Comparison of ENCODE assay signal across 1 cellular context in the genomic region with DNA sequence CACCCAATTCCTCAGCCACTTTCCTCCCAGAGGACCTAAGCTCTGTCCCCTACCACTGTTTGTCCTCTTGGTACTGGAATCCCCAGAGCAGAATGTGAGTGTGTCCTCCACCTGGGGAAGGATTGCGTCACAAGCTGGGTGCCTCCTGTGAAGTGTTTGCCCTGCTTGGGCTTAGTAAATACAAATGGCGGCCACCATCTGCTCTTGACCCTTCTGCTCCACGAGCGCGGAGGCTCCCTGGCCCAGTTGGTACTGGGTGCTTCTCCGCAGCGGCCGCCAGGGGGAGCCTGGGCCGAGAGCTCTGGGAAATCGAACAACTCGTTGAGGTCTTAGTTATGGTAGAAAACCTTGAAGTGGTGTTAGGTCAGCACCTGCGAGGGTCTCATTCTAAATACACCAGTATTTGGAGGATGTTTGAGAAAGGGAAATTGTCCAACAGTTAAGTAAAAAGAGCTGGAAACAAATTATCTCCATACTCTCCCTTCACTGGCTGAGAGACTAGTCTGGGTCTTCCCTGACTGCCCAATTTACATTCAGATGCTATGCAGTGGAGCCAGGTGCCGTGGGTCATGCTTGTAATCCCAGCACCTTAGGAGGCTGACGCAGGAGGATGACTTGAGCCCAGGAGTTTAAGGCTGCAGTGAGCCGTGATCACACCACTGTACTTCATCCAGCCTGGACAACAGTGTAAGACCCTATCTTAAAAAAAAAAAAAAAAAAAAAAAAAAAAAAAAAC.
TF ChIP-seq lines count a peak whose summit lies in the region.

No MANE protein-coding gene starts in this region.

TF ChIP-seq in HepG2, 621 proteins besides CTCF, POLR2A, EP300 and RAD21 (continued from another document and continues in another):
- TF ChIP-seq, protein P1, sequence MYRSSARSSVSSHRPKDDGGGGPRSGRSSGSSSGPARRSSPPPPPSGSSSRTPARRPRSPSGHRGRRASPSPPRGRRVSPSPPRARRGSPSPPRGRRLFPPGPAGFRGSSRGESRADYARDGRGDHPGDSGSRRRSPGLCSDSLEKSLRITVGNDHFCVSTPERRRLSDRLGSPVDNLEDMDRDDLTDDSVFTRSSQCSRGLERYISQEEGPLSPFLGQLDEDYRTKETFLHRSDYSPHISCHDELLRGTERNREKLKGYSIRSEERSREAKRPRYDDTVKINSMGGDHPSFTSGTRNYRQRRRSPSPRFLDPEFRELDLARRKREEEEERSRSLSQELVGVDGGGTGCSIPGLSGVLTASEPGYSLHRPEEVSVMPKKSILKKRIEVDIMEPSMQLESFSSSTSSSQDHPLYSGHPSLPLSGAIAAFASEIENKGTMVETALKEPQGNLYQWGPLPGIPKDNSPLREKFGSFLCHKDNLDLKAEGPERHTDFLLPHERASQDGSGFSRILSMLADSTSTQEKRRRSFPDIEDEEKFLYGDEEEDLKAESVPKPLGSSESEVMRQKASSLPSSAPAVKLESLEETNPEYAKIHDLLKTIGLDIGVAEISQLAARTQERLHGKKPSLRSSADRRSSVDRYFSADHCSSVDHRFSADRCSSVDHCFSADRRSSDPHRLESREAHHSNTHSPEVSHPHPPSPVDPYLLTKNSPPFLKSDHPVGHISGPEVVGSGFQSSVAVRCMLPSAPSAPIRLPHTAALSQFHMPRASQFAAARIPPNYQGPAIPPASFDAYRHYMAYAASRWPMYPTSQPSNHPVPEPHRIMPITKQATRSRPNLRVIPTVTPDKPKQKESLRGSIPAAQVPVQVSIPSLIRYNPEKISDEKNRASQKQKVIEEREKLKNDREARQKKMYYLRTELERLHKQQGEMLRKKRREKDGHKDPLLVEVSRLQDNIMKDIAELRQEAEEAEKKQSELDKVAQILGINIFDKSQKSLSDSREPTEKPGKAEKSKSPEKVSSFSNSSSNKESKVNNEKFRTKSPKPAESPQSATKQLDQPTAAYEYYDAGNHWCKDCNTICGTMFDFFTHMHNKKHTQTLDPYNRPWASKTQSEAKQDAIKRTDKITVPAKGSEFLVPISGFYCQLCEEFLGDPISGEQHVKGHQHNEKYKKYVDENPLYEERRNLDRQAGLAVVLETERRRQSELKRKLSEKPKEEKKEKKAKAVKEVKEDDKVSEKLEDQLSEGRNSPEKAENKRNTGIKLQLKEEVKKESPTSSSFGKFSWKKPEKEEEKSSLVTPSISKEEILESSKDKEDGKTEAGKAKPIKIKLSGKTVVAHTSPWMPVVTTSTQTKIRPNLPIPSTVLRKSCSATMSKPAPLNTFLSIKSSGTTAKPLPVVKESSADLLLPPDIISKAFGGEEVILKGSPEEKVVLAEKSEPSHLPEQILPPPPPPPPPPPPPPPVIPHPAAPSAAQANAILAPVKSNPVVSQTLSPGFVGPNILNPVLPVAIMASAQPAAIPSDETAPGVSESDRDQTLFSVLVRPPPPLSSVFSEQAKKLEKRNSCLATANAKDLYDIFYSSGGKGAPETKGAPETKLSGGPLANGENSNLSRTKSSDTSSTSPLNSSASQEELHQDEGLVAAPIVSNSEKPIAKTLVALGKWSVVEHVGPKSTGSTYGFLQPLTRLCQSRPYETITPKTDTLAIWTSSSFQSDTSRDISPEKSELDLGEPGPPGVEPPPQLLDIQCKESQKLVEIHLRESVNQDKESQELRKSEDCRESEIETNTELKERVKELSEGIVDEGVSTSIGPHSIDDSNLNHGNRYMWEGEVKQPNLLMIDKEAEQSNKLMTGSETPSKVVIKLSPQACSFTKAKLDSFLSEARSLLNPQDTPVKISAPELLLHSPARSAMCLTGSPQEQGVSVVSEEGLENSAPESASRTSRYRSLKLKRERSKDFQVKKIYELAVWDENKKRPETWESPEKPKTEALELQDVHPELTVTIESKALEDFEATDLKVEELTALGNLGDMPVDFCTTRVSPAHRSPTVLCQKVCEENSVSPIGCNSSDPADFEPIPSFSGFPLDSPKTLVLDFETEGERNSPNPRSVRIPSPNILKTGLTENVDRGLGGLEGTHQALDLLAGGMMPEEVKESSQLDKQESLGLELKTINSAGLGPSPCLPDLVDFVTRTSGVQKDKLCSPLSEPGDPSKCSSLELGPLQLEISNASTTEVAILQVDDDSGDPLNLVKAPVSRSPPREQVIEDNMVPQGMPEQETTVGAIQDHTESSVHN (CRISPR knock-in tag; IDR thresholded peaks at IDR 0.05) = peak; percentile 88; the same call in 1 of the 2 replicates
- TF ChIP-seq ZNF207 (IDR thresholded peaks at IDR 0.05; ENCODE audit: borderline replicate concordance) (no peak), ZNF136 (CRISPR knock-in tag; IDR thresholded peaks at IDR 0.05; ENCODE audit: low read depth) (0 out of 2 replicates have a peak, but pooled peaks have one; percentile 41), KLF6 (CRISPR knock-in tag; IDR thresholded peaks at IDR 0.05) (peak; percentile 29; the same call in 1 of the 2 replicates), CHD4 (IDR thresholded peaks at IDR 0.05; ENCODE audit: borderline replicate concordance, low read length) (no peak), DMAP1 (CRISPR knock-in tag; IDR thresholded peaks at IDR 0.05) (peak; percentile 71), ATF1 (CRISPR knock-in tag; IDR thresholded peaks at IDR 0.05) (no peak), RBM39 (IDR thresholded peaks at IDR 0.05; ENCODE audit: low read depth, low read length, poor library complexity, severe bottlenecking) (no peak), XRCC5 (optimal IDR thresholded peaks at IDR 0.05; ENCODE audit: low read length) (peak; percentile 94), CAMTA2 (CRISPR knock-in tag; IDR thresholded peaks at IDR 0.05; ENCODE audit: borderline replicate concordance) (no peak), ZNF776 (CRISPR knock-in tag; IDR thresholded peaks at IDR 0.05) (no peak), ZNF256 (CRISPR knock-in tag; conservative IDR thresholded peaks at IDR 0.05) (0 out of 2 replicates have a peak, but pooled peaks have one; percentile 69), ZNF629 (CRISPR knock-in tag; conservative IDR thresholded peaks at IDR 0.05) (peak; percentile 29; the same call in 1 of the 2 replicates), PCBP1 (IDR thresholded peaks at IDR 0.05; ENCODE audit: borderline replicate concordance, low read depth, low read length) (no peak), ZNF749 (CRISPR knock-in tag; IDR thresholded peaks at IDR 0.05; ENCODE audit: borderline replicate concordance) (peak; percentile 30; the same call in 1 of the 2 replicates), CREM (IDR thresholded peaks at IDR 0.05) (peak; percentile 74; the same call in 1 of the 2 replicates), CREM (CRISPR knock-in tag; IDR thresholded peaks at IDR 0.05) (no peak), PHF8 (CRISPR knock-in tag; IDR thresholded peaks at IDR 0.05) (peak; percentile 49; the same call in 1 of the 2 replicates), ZNF224 (CRISPR knock-in tag; IDR thresholded peaks at IDR 0.05) (no peak), CCDC6 (CRISPR knock-in tag; IDR thresholded peaks at IDR 0.05) (peak; percentile 81; the same call in 1 of the 2 replicates), ZNF329 (CRISPR knock-in tag; IDR thresholded peaks at IDR 0.05; ENCODE audit: low read depth) (no peak), ZNF441 (CRISPR knock-in tag; IDR thresholded peaks at IDR 0.05; ENCODE audit: borderline replicate concordance) (no peak)
- TF ChIP-seq, protein P2, sequence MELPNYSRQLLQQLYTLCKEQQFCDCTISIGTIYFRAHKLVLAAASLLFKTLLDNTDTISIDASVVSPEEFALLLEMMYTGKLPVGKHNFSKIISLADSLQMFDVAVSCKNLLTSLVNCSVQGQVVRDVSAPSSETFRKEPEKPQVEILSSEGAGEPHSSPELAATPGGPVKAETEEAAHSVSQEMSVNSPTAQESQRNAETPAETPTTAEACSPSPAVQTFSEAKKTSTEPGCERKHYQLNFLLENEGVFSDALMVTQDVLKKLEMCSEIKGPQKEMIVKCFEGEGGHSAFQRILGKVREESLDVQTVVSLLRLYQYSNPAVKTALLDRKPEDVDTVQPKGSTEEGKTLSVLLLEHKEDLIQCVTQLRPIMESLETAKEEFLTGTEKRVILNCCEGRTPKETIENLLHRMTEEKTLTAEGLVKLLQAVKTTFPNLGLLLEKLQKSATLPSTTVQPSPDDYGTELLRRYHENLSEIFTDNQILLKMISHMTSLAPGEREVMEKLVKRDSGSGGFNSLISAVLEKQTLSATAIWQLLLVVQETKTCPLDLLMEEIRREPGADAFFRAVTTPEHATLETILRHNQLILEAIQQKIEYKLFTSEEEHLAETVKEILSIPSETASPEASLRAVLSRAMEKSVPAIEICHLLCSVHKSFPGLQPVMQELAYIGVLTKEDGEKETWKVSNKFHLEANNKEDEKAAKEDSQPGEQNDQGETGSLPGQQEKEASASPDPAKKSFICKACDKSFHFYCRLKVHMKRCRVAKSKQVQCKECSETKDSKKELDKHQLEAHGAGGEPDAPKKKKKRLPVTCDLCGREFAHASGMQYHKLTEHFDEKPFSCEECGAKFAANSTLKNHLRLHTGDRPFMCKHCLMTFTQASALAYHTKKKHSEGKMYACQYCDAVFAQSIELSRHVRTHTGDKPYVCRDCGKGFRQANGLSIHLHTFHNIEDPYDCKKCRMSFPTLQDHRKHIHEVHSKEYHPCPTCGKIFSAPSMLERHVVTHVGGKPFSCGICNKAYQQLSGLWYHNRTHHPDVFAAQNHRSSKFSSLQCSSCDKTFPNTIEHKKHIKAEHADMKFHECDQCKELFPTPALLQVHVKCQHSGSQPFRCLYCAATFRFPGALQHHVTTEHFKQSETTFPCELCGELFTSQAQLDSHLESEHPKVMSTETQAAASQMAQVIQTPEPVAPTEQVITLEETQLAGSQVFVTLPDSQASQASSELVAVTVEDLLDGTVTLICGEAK (IDR thresholded peaks at IDR 0.05) = no peak
- TF ChIP-seq, protein P2 (CRISPR knock-in tag; IDR thresholded peaks at IDR 0.05) = peak; percentile 83; the same call in 1 of the 2 replicates
- TF ChIP-seq, protein P3, sequence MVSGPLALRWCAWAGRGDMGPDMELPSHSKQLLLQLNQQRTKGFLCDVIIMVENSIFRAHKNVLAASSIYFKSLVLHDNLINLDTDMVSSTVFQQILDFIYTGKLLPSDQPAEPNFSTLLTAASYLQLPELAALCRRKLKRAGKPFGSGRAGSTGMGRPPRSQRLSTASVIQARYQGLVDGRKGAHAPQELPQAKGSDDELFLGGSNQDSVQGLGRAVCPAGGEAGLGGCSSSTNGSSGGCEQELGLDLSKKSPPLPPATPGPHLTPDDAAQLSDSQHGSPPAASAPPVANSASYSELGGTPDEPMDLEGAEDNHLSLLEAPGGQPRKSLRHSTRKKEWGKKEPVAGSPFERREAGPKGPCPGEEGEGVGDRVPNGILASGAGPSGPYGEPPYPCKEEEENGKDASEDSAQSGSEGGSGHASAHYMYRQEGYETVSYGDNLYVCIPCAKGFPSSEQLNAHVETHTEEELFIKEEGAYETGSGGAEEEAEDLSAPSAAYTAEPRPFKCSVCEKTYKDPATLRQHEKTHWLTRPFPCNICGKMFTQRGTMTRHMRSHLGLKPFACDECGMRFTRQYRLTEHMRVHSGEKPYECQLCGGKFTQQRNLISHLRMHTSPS (CRISPR knock-in tag; IDR thresholded peaks at IDR 0.05; ENCODE audit: low read depth) = peak; percentile 83
- TF ChIP-seq, protein P4, sequence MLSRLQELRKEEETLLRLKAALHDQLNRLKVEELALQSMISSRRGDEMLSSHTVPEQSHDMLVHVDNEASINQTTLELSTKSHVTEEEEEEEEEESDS (CRISPR knock-in tag; IDR thresholded peaks at IDR 0.05; ENCODE audit: borderline replicate concordance) = no peak
- TF ChIP-seq, protein P5, sequence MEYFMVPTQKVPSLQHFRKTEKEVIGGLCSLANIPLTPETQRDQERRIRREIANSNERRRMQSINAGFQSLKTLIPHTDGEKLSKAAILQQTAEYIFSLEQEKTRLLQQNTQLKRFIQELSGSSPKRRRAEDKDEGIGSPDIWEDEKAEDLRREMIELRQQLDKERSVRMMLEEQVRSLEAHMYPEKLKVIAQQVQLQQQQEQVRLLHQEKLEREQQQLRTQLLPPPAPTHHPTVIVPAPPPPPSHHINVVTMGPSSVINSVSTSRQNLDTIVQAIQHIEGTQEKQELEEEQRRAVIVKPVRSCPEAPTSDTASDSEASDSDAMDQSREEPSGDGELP (IDR thresholded peaks at IDR 0.05; ENCODE audit: borderline replicate concordance, low read depth) = peak; percentile 91; the same call in 1 of the 2 replicates
- TF ChIP-seq, protein P6, sequence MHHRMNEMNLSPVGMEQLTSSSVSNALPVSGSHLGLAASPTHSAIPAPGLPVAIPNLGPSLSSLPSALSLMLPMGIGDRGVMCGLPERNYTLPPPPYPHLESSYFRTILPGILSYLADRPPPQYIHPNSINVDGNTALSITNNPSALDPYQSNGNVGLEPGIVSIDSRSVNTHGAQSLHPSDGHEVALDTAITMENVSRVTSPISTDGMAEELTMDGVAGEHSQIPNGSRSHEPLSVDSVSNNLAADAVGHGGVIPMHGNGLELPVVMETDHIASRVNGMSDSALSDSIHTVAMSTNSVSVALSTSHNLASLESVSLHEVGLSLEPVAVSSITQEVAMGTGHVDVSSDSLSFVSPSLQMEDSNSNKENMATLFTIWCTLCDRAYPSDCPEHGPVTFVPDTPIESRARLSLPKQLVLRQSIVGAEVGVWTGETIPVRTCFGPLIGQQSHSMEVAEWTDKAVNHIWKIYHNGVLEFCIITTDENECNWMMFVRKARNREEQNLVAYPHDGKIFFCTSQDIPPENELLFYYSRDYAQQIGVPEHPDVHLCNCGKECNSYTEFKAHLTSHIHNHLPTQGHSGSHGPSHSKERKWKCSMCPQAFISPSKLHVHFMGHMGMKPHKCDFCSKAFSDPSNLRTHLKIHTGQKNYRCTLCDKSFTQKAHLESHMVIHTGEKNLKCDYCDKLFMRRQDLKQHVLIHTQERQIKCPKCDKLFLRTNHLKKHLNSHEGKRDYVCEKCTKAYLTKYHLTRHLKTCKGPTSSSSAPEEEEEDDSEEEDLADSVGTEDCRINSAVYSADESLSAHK (CRISPR knock-in tag; IDR thresholded peaks at IDR 0.05; ENCODE audit: borderline replicate concordance) = no peak
